ENCODE assay signal across 10 cellular contexts in genomic region chr1:116111196-116112021, GRCh38. TPM values are rescaled to one million over a fixed set of nuclear protein-coding genes. Genes with fewer than 3 reads are reported as not detected.
A peak's percentile ranks its signal among the peaks of the same experiment; 100 is the strongest.
DNase-seq lines count a peak whose midpoint lies in the region; ATAC-seq and TF ChIP-seq lines count a peak whose summit lies in the region.
"Had no signal": no experiment of that assay in that cellular context is flagged by ENCODE, and none has a peak within 500 bp of the region (broad histone marks: within the 10 kb centered on the region; RNA-seq: fewer than 3 reads in every experiment).

TSS of gene MAB21L3 (plus strand) at chr1:116111399. CDS start at chr1:116112616, 1,217 bp downstream.

- TF ChIP-seq CTCF in PC-3 (conservative IDR thresholded peaks at IDR 0.05; ENCODE audit: low read depth, low read length) (no peak), neural progenitor cell (IDR thresholded peaks at IDR 0.05) (no peak), GM10266 (IDR thresholded peaks at IDR 0.05; ENCODE audit: control insufficient read depth, insufficient read depth, low read depth, missing control alignments) (no peak), BE2C (IDR thresholded peaks at IDR 0.05; ENCODE audit: low read depth, low read length) (no peak)

- peak within 1 kb of the TSS; percentile 76 for H2AFZ ChIP-seq in PC-3 (ENCODE audit: low read length)
- H2AFZ ChIP-seq in neural progenitor cell (replicated peaks), result peak within 1 kb of the TSS; percentile 55

- BruUV-seq in PC-3 (replicated peaks; lab: Mats Ljungman, UMichigan), result no TSS peak

- H3K9ac ChIP-seq in PC-3 (ENCODE audit: low read length) (peak within 1 kb of the TSS; percentile 61), neural progenitor cell (no peak within 1 kb of the TSS)

- intact Hi-C loops in PC-3 (cut with micrococcal nuclease), result no loop called here

- POLR2A ChIA-PET in PC-3 (lab: Charles Lee; ENCODE audit: unreplicated experiment), result interaction anchor here (0.5 to 0.6 kb wide), 2 partner anchors 117 to 406 kb away, joined by 3 to 6 read pairs; no protein-coding TSS in a partner anchor

- peaks cover 11% of the 10 kb centered on the region for H3F3A ChIP-seq in PC-3 (ENCODE audit: low read length, unreplicated experiment)
- H3F3A ChIP-seq in neural progenitor cell (ENCODE audit: low read depth), result no peaks in the 10 kb centered on the region

- H3K27me3 Mint-ChIP-seq in neural progenitor cell (ENCODE audit: insufficient read depth, low read depth), result peaks cover 2% of the 10 kb centered on the region

- peak; percentile 54 for ATAC-seq in GM18861 (IDR thresholded peaks at IDR 0.05; ENCODE audit: unreplicated experiment)
- peak; percentile 41 for ATAC-seq in HG02610 (IDR thresholded peaks at IDR 0.05; ENCODE audit: unreplicated experiment)
- ATAC-seq in PC-3, result peak; percentile 3; the same call in 1 of the 2 replicates
- ATAC-seq: activated naive CD8-positive, alpha-beta T cell treated with anti-CD3 and anti-CD28 coated beads, Interleukin-2, amount 50 U/mL, for 24 hours had no signal

- H3K9me2 ChIP-seq in PC-3 (replicated peaks; ENCODE audit: low read length), result no peaks in the 10 kb centered on the region

- H3K36me3 ChIP-seq in PC-3 (ENCODE audit: low read depth, low read length) (no peaks in the 10 kb centered on the region), neural progenitor cell (no peaks in the 10 kb centered on the region), BE2C (no peaks in the 10 kb centered on the region)

- DNase-seq in PC-3, result peak; percentile 56
- no peak for DNase-seq in neural progenitor cell (ENCODE audit: low spot score)
- no peak for DNase-seq in GM10266 (ENCODE audit: extremely low spot score)
- DNase-seq in BE2C, result no peak
- DNase-seq in NCI-H146 treated with DMSO at 0.1 percent for 48 hours (lab: John Stamatoyannopoulos, UW; ENCODE audit: unreplicated experiment), result no peak
- DNase-seq in KG1 (lab: John Stamatoyannopoulos, UW), result no peak
- DNase-seq: activated naive CD8-positive, alpha-beta T cell treated with anti-CD3 and anti-CD28 coated beads, Interleukin-2, amount 50 U/mL, for 24 hours; DMS79 had no signal

- H3K9me3 Mint-ChIP-seq in neural progenitor cell, result no peaks in the 10 kb centered on the region
- H3K9me3 Mint-ChIP-seq: activated naive CD8-positive, alpha-beta T cell treated with anti-CD3 and anti-CD28 coated beads, Interleukin-2, amount 50 U/mL, for 24 hours had no signal

- no peak within 1 kb of the TSS for H3K4me3 Mint-ChIP-seq in neural progenitor cell
- H3K4me3 Mint-ChIP-seq: activated naive CD8-positive, alpha-beta T cell treated with anti-CD3 and anti-CD28 coated beads, Interleukin-2, amount 50 U/mL, for 24 hours had no signal

- CTCF ChIA-PET in PC-3 (lab: Charles Lee), result interaction anchor here (0.9 kb wide), 1 partner anchor 90 kb away, joined by 3 read pairs; no protein-coding TSS in a partner anchor

- no peaks in the 10 kb centered on the region for H3K79me2 ChIP-seq in PC-3 (ENCODE audit: low read length)
- no peaks in the 10 kb centered on the region for H3K79me2 ChIP-seq in neural progenitor cell (ENCODE audit: low read depth)

- H3K4me2 ChIP-seq in PC-3 (ENCODE audit: low read length), result peak within 1 kb of the TSS; percentile 77
- no peak within 1 kb of the TSS for H3K4me2 ChIP-seq in neural progenitor cell

- H3K27ac Mint-ChIP-seq in neural progenitor cell, result peak within 1 kb of the TSS; percentile 46
- H3K27ac Mint-ChIP-seq: activated naive CD8-positive, alpha-beta T cell treated with anti-CD3 and anti-CD28 coated beads, Interleukin-2, amount 50 U/mL, for 24 hours had no signal

- H3K9me3 ChIP-seq in PC-3 (ENCODE audit: low read length) (no peaks in the 10 kb centered on the region), neural progenitor cell (ENCODE audit: low read depth) (no peaks in the 10 kb centered on the region), BE2C (no peaks in the 10 kb centered on the region)

- H3K4me1 ChIP-seq in PC-3 (ENCODE audit: insufficient read depth, low read length) (peaks cover 69% of the 10 kb centered on the region), neural progenitor cell (no peaks in the 10 kb centered on the region), BE2C (no peaks in the 10 kb centered on the region)

- H3K4me1 Mint-ChIP-seq in neural progenitor cell, result no peaks in the 10 kb centered on the region

- H3K27me3 ChIP-seq in PC-3 (ENCODE audit: low read length), result no peaks in the 10 kb centered on the region
- no peaks in the 10 kb centered on the region for H3K27me3 ChIP-seq in neural progenitor cell
- no peaks in the 10 kb centered on the region; the same call in none of the 2 replicates for H3K27me3 ChIP-seq in BE2C

- H3K36me3 Mint-ChIP-seq in neural progenitor cell, result no peaks in the 10 kb centered on the region

- H3K27ac ChIP-seq in PC-3 (ENCODE audit: low read length) (peak within 1 kb of the TSS; percentile 94), neural progenitor cell (no peak within 1 kb of the TSS)

- H3K4me3 ChIP-seq in PC-3 (ENCODE audit: low read length), result peak within 1 kb of the TSS; percentile 46; the same call in 1 of the 2 replicates
- no peak within 1 kb of the TSS for H3K4me3 ChIP-seq in neural progenitor cell
- H3K4me3 ChIP-seq in BE2C (ENCODE audit: low read depth, low read length), result no peak within 1 kb of the TSS

- H4K20me1 ChIP-seq in PC-3 (ENCODE audit: low read length) (no peaks in the 10 kb centered on the region), neural progenitor cell (ENCODE audit: low read depth) (no peaks in the 10 kb centered on the region)

RNA-seq across cellular contexts. Expression of gene MAB21L3, which starts in this region (rescaled TPM):
- 1.4 and 2.6 TPM in 2 replicates for total RNA-seq in PC-3 (2014; rRNA removed)
- not detected in 2 replicates for total RNA-seq in neural progenitor cell (ENCODE audit: low replicate concordance)
- polyA plus RNA-seq in BE2C (2012; ENCODE audit: insufficient read depth, insufficient read length, low read depth), result not detected

Comparison
In these comparisons a context has a peak if more than half of its experiments do, and no peak if none do; other contexts are left out.
1. ATAC-seq: peak in every context shown above with its lines; median percentile 54 in GM18861; 41 in HG02610; 3 in PC-3.